Comparison of ENCODE assay signal across 30 cellular contexts in genomic region chr6:136212616-136213396, GRCh38. TPM values are rescaled to one million over a fixed set of nuclear protein-coding genes. Genes with fewer than 3 reads are reported as not detected.
"Had no signal": no experiment of that assay in that cellular context is flagged by ENCODE, and none has a peak within 500 bp of the region (broad histone marks: within the 10 kb centered on the region; RNA-seq: fewer than 3 reads in every experiment).

No MANE protein-coding gene starts in this region.

- H3K9ac ChIP-seq: neural progenitor cell, parathyroid adenoma had no signal

- H3K79me2 ChIP-seq: parathyroid adenoma had no signal

- H3K4me1 ChIP-seq: neural progenitor cell, parathyroid adenoma, psoas muscle, right lobe of liver, sigmoid colon, stomach, thyroid gland, tibial nerve, upper lobe of left lung, vagina had no signal

- H3K36me3 Mint-ChIP-seq: naive thymus-derived CD8-positive, alpha-beta T cell; natural killer cell treated with Interleukin-12 subunit alpha and Interleukin-12 subunit beta and Interleukin-15 and Interleukin-18, amount 100 ng/mL, for 72 hours; neural progenitor cell; stimulated activated effector memory CD8-positive, alpha-beta T cell treated with anti-CD3 and anti-CD28 coated beads, Interleukin-12 subunit alpha, Interleukin-12 subunit beta, amount 100 ng/mL, for 72 hours had no signal

- H3K9me3 ChIP-seq: ovary, psoas muscle, right lobe of liver, sigmoid colon, stomach, thoracic aorta, thyroid gland, tibial nerve, upper lobe of left lung, vagina had no signal

- H3K27ac Mint-ChIP-seq: naive thymus-derived CD8-positive, alpha-beta T cell; natural killer cell treated with Interleukin-12 subunit alpha and Interleukin-12 subunit beta and Interleukin-15 and Interleukin-18, amount 100 ng/mL, for 72 hours; neural progenitor cell; progenitor cell of endocrine pancreas; stimulated activated effector memory CD8-positive, alpha-beta T cell treated with anti-CD3 and anti-CD28 coated beads, Interleukin-12 subunit alpha, Interleukin-12 subunit beta, amount 100 ng/mL, for 72 hours; stimulated activated naive B cell treated with anti-CD40 and anti-IgM and Interleukin-4, amounts not matched to agents 10 μg/mL and 1 μg/mL and 100 μg/mL, for 72 hours; stimulated activated naive CD8-positive, alpha-beta T cell treated with anti-CD3 and anti-CD28 coated beads, Interleukin-15, Interleukin-2, amounts not matched to agents 100 ng/mL and 50 ng/mL, for 24 hours had no signal

- H3K27ac ChIP-seq: neural progenitor cell, ovary, parathyroid adenoma, psoas muscle, right lobe of liver, sigmoid colon, stomach, thoracic aorta, thyroid gland, tibial nerve, upper lobe of left lung, vagina had no signal

- FAIRE-seq: small intestine, urothelium cell line had no signal

- H3K4me3 Mint-ChIP-seq: naive thymus-derived CD8-positive, alpha-beta T cell; natural killer cell treated with Interleukin-12 subunit alpha and Interleukin-12 subunit beta and Interleukin-15 and Interleukin-18, amount 100 ng/mL, for 72 hours; neural progenitor cell; stimulated activated effector memory CD8-positive, alpha-beta T cell treated with anti-CD3 and anti-CD28 coated beads, Interleukin-12 subunit alpha, Interleukin-12 subunit beta, amount 100 ng/mL, for 72 hours; stimulated activated naive B cell treated with anti-CD40 and anti-IgM and Interleukin-4, amounts not matched to agents 10 μg/mL and 1 μg/mL and 100 μg/mL, for 72 hours; stimulated activated naive CD8-positive, alpha-beta T cell treated with anti-CD3 and anti-CD28 coated beads, Interleukin-15, Interleukin-2, amounts not matched to agents 100 ng/mL and 50 ng/mL, for 24 hours had no signal

- H3K36me3 ChIP-seq: neural progenitor cell, ovary, right lobe of liver, sigmoid colon, stomach, thoracic aorta, thyroid gland, tibial nerve, upper lobe of left lung, vagina had no signal

- DNase-seq: naive thymus-derived CD8-positive, alpha-beta T cell; occipital lobe; ovary; posterior cingulate gyrus; psoas muscle; right cardiac atrium; right lobe of liver; sigmoid colon; small intestine; stimulated activated CD4-positive, alpha-beta T cell treated with anti-CD3 and anti-CD28 coated beads, Interleukin-15, amount 100 ng/mL, for 24 hours; stimulated activated CD4-positive, alpha-beta T cell treated with anti-CD3 and anti-CD28 coated beads, Interleukin-2, amount 100 ng/mL, for 24 hours; stimulated activated CD4-positive, alpha-beta T cell treated with anti-CD3 and anti-CD28 coated beads, Interleukin-2, amount 100 ng/mL, for 48 hours; stimulated activated CD4-positive, alpha-beta T cell treated with anti-CD3 and anti-CD28 coated beads, Interleukin-4, amount 100 ng/mL, for 24 hours; stimulated activated naive B cell treated with anti-CD40 and anti-IgM and Interleukin-4, amounts not matched to agents 10 μg/mL and 1 μg/mL and 100 μg/mL, for 72 hours; stimulated activated naive CD4-positive, alpha-beta T cell treated with Interleukin-2 at 50 U/mL for 16 hours; stomach; thyroid gland; trophoblast cell; upper lobe of left lung had no signal

- H3K4me2 ChIP-seq: neural progenitor cell had no signal

- H3K27me3 ChIP-seq: neural progenitor cell, ovary, right lobe of liver, sigmoid colon, stomach, thyroid gland, tibial nerve, upper lobe of left lung, vagina had no signal

- ATAC-seq: naive thymus-derived CD8-positive, alpha-beta T cell; natural killer cell treated with Interleukin-12 subunit alpha and Interleukin-12 subunit beta and Interleukin-15 and Interleukin-18, amount 100 ng/mL, for 72 hours; psoas muscle; right cardiac atrium; right lobe of liver; stimulated activated effector memory CD8-positive, alpha-beta T cell treated with anti-CD3 and anti-CD28 coated beads, Interleukin-12 subunit alpha, Interleukin-12 subunit beta, amount 100 ng/mL, for 72 hours; stimulated activated naive B cell treated with anti-CD40 and anti-IgM and Interleukin-4, amounts not matched to agents 10 μg/mL and 1 μg/mL and 100 μg/mL, for 72 hours had no signal

- H3K4me1 Mint-ChIP-seq: naive thymus-derived CD8-positive, alpha-beta T cell; neural progenitor cell; stimulated activated effector memory CD8-positive, alpha-beta T cell treated with anti-CD3 and anti-CD28 coated beads, Interleukin-12 subunit alpha, Interleukin-12 subunit beta, amount 100 ng/mL, for 72 hours; stimulated activated naive B cell treated with anti-CD40 and anti-IgM and Interleukin-4, amounts not matched to agents 10 μg/mL and 1 μg/mL and 100 μg/mL, for 72 hours had no signal

- H3K4me3 ChIP-seq: neural progenitor cell, ovary, psoas muscle, right lobe of liver, sigmoid colon, stomach, thoracic aorta, thyroid gland, tibial nerve, upper lobe of left lung, vagina had no signal

- H2AFZ ChIP-seq: neural progenitor cell, parathyroid adenoma had no signal

- H3K27me3 Mint-ChIP-seq: progenitor cell of endocrine pancreas; stimulated activated naive B cell treated with anti-CD40 and anti-IgM and Interleukin-4, amounts not matched to agents 10 μg/mL and 1 μg/mL and 100 μg/mL, for 72 hours; stimulated activated naive CD8-positive, alpha-beta T cell treated with anti-CD3 and anti-CD28 coated beads, Interleukin-15, Interleukin-2, amounts not matched to agents 100 ng/mL and 50 ng/mL, for 24 hours had no signal

- H3K9me3 Mint-ChIP-seq: naive thymus-derived CD8-positive, alpha-beta T cell; natural killer cell treated with Interleukin-12 subunit alpha and Interleukin-12 subunit beta and Interleukin-15 and Interleukin-18, amount 100 ng/mL, for 72 hours; neural progenitor cell; stimulated activated effector memory CD8-positive, alpha-beta T cell treated with anti-CD3 and anti-CD28 coated beads, Interleukin-12 subunit alpha, Interleukin-12 subunit beta, amount 100 ng/mL, for 72 hours; stimulated activated naive B cell treated with anti-CD40 and anti-IgM and Interleukin-4, amounts not matched to agents 10 μg/mL and 1 μg/mL and 100 μg/mL, for 72 hours; stimulated activated naive CD8-positive, alpha-beta T cell treated with anti-CD3 and anti-CD28 coated beads, Interleukin-15, Interleukin-2, amounts not matched to agents 100 ng/mL and 50 ng/mL, for 24 hours had no signal

RNA-seq across cellular contexts. Expression of gene MTFR2, which starts 37.3 kb away (rescaled TPM):
- polyA plus RNA-seq: neural cell had no signal
